ENCODE assay signal across 7 cellular contexts in the genomic region with DNA sequence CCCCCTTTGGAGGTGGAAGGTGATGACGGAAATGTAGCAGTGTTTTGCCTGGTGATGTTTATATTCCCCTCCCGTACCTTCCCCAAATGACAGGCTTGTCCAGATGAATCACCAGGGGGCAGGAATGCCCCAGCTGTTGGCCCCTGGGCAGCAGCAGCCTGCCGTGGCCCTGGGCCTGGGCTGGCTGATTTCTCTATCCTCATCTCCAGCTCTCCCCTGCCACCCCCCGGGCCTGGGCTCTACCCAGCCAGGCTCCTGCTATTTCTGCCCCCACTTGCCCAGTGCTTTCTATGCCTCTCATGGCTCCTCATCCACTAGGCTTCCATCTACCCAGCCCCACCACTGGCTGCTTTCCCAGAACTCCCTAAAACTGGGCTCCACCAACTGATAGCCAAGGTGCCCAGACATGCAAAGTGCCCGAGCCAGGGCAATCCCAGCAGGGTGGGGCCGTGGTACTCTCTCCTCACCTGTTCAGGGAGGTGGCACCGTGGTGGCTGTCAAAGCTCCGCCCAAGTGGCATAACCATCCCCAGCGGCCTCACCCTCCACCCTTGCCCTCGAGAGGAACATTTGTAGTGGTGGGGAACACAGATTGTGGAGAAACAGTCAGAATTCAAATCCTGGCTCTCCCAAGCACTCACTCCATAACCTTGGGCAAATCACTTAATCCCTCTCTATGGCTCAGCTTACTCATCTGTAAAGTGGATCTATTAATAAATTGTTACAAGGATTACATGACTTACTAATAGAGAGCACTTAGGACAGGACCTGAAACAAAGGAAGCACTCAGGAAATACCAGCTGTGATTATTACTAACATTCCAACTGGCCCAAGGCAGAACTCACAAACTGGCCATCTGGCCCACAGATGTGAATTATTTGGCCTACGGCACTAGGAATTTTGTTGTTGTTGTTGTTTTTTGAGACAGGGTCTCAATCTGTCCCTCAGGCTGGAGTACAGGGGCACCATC. TPM values are rescaled to one million over a fixed set of nuclear protein-coding genes. Genes with fewer than 3 reads are reported as not detected.
DNase-seq lines count a peak whose midpoint lies in the region; ATAC-seq lines count a peak whose summit lies in the region.

No MANE protein-coding gene starts in this region.

- no peaks in the 10 kb centered on the region for H3K36me3 ChIP-seq in H7 (replicated peaks; ENCODE audit: control insufficient read depth, insufficient read depth, low read length)

- peak overlapping the region; percentile 86 for H3K27ac Mint-ChIP-seq in stimulated activated memory B cell treated with anti-CD40 and anti-IgM and Interleukin-4, amounts not matched to agents 10 μg/mL and 1 μg/mL and 100 μg/mL, for 72 hours

- peaks cover 93% of the 10 kb centered on the region for H3K4me1 Mint-ChIP-seq in stimulated activated memory B cell treated with anti-CD40 and anti-IgM and Interleukin-4, amounts not matched to agents 10 μg/mL and 1 μg/mL and 100 μg/mL, for 72 hours

- no peaks in the 10 kb centered on the region for H3K27me3 ChIP-seq in H7 (ENCODE audit: control insufficient read depth, insufficient read depth, low read length)

- DNase-seq in H7 (peak; percentile 76), SW480 (ENCODE audit: low spot score) (peak; percentile 26), glomerular endothelial cell (ENCODE audit: extremely low read depth, low read depth, low spot score) (peak; percentile 54), NCI-H345 (lab: John Stamatoyannopoulos, UW) (no peak)

- no peaks in the 10 kb centered on the region for H3K27me3 Mint-ChIP-seq in stimulated activated memory B cell treated with anti-CD40 and anti-IgM and Interleukin-4, amounts not matched to agents 10 μg/mL and 1 μg/mL and 100 μg/mL, for 72 hours

- peak overlapping the region; percentile 18 for H3K4me3 Mint-ChIP-seq in stimulated activated memory B cell treated with anti-CD40 and anti-IgM and Interleukin-4, amounts not matched to agents 10 μg/mL and 1 μg/mL and 100 μg/mL, for 72 hours

- no peaks in the 10 kb centered on the region for H3K9me3 Mint-ChIP-seq in stimulated activated memory B cell treated with anti-CD40 and anti-IgM and Interleukin-4, amounts not matched to agents 10 μg/mL and 1 μg/mL and 100 μg/mL, for 72 hours

- peaks cover 17% of the 10 kb centered on the region for H3K36me3 Mint-ChIP-seq in stimulated activated memory B cell treated with anti-CD40 and anti-IgM and Interleukin-4, amounts not matched to agents 10 μg/mL and 1 μg/mL and 100 μg/mL, for 72 hours

- ATAC-seq in stimulated activated memory B cell treated with anti-CD40 and anti-IgM and Interleukin-4, amounts not matched to agents 10 μg/mL and 1 μg/mL and 100 μg/mL, for 72 hours, result no peak
- ATAC-seq in HG03439 (IDR thresholded peaks at IDR 0.05; ENCODE audit: unreplicated experiment), result no peak
- ATAC-seq in HG03159 (IDR thresholded peaks at IDR 0.05; ENCODE audit: unreplicated experiment), result no peak

- H3K4me3 ChIP-seq in H7 (ENCODE audit: insufficient read depth, low read depth, low read length), result no peak overlapping the region

RNA-seq across cellular contexts. Expression of gene ECE1, which starts 12.8 kb away (rescaled TPM):
- 46.4 and 53.8 TPM in 2 replicates for total RNA-seq in H7 (2014; rRNA removed; shearing (Covaris generic))
- 594 and 740 TPM in 2 replicates for total RNA-seq in glomerular endothelial cell

Comparison
In these comparisons a context has a peak if more than half of its experiments do, and no peak if none do; other contexts are left out.
1. RNA of gene ECE1, which starts 12.8 kb away (total RNA-seq): 594 to 740 TPM in glomerular endothelial cell; 46.4 to 53.8 TPM in H7; every median in the first group is over 10 times any median in the second.